In genomic region chr7:1536768-1537630, GRCh38 we compare ENCODE assay signal across 1 cellular context.
TF ChIP-seq lines count a peak whose summit lies in the region.

No MANE protein-coding gene starts in this region.

TF ChIP-seq in HEK293, 187 proteins besides CTCF, POLR2A, EP300 and RAD21 (continued from another document and continues in another):
- no peak for TF ChIP-seq ZNF391 (tag by site-specific recombination; IDR thresholded peaks at IDR 0.05; ENCODE audit: borderline replicate concordance, low read depth)
- TF ChIP-seq, protein P1, sequence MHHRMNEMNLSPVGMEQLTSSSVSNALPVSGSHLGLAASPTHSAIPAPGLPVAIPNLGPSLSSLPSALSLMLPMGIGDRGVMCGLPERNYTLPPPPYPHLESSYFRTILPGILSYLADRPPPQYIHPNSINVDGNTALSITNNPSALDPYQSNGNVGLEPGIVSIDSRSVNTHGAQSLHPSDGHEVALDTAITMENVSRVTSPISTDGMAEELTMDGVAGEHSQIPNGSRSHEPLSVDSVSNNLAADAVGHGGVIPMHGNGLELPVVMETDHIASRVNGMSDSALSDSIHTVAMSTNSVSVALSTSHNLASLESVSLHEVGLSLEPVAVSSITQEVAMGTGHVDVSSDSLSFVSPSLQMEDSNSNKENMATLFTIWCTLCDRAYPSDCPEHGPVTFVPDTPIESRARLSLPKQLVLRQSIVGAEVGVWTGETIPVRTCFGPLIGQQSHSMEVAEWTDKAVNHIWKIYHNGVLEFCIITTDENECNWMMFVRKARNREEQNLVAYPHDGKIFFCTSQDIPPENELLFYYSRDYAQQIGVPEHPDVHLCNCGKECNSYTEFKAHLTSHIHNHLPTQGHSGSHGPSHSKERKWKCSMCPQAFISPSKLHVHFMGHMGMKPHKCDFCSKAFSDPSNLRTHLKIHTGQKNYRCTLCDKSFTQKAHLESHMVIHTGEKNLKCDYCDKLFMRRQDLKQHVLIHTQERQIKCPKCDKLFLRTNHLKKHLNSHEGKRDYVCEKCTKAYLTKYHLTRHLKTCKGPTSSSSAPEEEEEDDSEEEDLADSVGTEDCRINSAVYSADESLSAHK (tag by site-specific recombination; IDR thresholded peaks at IDR 0.05) = no peak
- TF ChIP-seq REST (tag by site-specific recombination; IDR thresholded peaks at IDR 0.05) = no peak
- no peak for TF ChIP-seq TRIM28 (IDR thresholded peaks at IDR 0.05; ENCODE audit: borderline replicate concordance, low read length)
- TF ChIP-seq, protein P2, sequence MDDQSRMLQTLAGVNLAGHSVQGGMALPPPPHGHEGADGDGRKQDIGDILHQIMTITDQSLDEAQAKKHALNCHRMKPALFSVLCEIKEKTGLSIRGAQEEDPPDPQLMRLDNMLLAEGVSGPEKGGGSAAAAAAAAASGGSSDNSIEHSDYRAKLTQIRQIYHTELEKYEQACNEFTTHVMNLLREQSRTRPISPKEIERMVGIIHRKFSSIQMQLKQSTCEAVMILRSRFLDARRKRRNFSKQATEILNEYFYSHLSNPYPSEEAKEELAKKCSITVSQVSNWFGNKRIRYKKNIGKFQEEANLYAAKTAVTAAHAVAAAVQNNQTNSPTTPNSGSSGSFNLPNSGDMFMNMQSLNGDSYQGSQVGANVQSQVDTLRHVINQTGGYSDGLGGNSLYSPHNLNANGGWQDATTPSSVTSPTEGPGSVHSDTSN (CRISPR knock-in tag; IDR thresholded peaks at IDR 0.05) = no peak
- TF ChIP-seq ZNF2 (tag by site-specific recombination; IDR thresholded peaks at IDR 0.05) = no peak
- TF ChIP-seq ZNF701 (tag by site-specific recombination; IDR thresholded peaks at IDR 0.05) = no peak
- no peak for TF ChIP-seq ZNF544 (tag by site-specific recombination; IDR thresholded peaks at IDR 0.05)
- TF ChIP-seq BCL11B (tag by site-specific recombination; IDR thresholded peaks at IDR 0.05; ENCODE audit: low read depth) = no peak
- TF ChIP-seq ZNF37A (tag by site-specific recombination; IDR thresholded peaks at IDR 0.05) = no peak
- TF ChIP-seq ZNF48 (tag by site-specific recombination; IDR thresholded peaks at IDR 0.05) = no peak
- no peak for TF ChIP-seq ZNF658 (tag by site-specific recombination; IDR thresholded peaks at IDR 0.05)
- peak; percentile 31; the same call in 1 of the 2 replicates for TF ChIP-seq ZNF394 (tag by site-specific recombination; IDR thresholded peaks at IDR 0.05; ENCODE audit: borderline replicate concordance)
- TF ChIP-seq, protein P3, sequence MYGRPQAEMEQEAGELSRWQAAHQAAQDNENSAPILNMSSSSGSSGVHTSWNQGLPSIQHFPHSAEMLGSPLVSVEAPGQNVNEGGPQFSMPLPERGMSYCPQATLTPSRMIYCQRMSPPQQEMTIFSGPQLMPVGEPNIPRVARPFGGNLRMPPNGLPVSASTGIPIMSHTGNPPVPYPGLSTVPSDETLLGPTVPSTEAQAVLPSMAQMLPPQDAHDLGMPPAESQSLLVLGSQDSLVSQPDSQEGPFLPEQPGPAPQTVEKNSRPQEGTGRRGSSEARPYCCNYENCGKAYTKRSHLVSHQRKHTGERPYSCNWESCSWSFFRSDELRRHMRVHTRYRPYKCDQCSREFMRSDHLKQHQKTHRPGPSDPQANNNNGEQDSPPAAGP (tag by site-specific recombination; IDR thresholded peaks at IDR 0.05) = peak; percentile 87
- TF ChIP-seq ZNF121 (tag by site-specific recombination; IDR thresholded peaks at IDR 0.05) = no peak
- TF ChIP-seq, protein P4, sequence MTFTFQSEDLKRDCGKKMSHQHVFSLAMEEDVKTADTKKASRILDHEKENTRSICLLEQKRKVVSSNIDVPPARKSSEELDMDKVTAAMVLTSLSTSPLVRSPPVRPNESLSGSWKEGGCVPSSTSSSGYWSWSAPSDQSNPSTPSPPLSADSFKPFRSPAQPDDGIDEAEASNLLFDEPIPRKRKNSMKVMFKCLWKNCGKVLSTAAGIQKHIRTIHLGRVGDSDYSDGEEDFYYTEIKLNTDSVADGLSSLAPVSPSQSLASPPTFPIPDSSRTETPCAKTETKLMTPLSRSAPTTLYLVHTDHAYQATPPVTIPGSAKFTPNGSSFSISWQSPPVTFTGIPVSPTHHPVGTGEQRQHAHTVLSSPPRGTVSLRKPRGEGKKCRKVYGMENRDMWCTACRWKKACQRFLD (tag by site-specific recombination; IDR thresholded peaks at IDR 0.05) = no peak
- TF ChIP-seq ZNF292 (tag by site-specific recombination; IDR thresholded peaks at IDR 0.05; ENCODE audit: borderline replicate concordance, low read depth) = no peak
- TF ChIP-seq, protein P5, sequence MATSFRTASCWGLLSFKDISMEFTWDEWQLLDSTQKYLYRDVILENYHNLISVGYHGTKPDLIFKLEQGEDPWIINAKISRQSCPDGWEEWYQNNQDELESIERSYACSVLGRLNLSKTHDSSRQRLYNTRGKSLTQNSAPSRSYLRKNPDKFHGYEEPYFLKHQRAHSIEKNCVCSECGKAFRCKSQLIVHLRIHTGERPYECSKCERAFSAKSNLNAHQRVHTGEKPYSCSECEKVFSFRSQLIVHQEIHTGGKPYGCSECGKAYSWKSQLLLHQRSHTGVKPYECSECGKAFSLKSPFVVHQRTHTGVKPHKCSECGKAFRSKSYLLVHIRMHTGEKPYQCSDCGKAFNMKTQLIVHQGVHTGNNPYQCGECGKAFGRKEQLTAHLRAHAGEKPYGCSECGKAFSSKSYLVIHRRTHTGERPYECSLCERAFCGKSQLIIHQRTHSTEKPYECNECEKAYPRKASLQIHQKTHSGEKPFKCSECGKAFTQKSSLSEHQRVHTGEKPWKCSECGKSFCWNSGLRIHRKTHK (tag by site-specific recombination; IDR thresholded peaks at IDR 0.05) = no peak
- TF ChIP-seq ZFP41 (tag by site-specific recombination; IDR thresholded peaks at IDR 0.05; ENCODE audit: borderline replicate concordance) = no peak
- TF ChIP-seq ZNF510 (tag by site-specific recombination; IDR thresholded peaks at IDR 0.05; ENCODE audit: insufficient replicate concordance) = no peak
- no peak for TF ChIP-seq ZBTB7A (tag by site-specific recombination; IDR thresholded peaks at IDR 0.05; ENCODE audit: low read depth)
- no peak for TF ChIP-seq FEZF1 (tag by site-specific recombination; IDR thresholded peaks at IDR 0.05)
- TF ChIP-seq, protein P6, sequence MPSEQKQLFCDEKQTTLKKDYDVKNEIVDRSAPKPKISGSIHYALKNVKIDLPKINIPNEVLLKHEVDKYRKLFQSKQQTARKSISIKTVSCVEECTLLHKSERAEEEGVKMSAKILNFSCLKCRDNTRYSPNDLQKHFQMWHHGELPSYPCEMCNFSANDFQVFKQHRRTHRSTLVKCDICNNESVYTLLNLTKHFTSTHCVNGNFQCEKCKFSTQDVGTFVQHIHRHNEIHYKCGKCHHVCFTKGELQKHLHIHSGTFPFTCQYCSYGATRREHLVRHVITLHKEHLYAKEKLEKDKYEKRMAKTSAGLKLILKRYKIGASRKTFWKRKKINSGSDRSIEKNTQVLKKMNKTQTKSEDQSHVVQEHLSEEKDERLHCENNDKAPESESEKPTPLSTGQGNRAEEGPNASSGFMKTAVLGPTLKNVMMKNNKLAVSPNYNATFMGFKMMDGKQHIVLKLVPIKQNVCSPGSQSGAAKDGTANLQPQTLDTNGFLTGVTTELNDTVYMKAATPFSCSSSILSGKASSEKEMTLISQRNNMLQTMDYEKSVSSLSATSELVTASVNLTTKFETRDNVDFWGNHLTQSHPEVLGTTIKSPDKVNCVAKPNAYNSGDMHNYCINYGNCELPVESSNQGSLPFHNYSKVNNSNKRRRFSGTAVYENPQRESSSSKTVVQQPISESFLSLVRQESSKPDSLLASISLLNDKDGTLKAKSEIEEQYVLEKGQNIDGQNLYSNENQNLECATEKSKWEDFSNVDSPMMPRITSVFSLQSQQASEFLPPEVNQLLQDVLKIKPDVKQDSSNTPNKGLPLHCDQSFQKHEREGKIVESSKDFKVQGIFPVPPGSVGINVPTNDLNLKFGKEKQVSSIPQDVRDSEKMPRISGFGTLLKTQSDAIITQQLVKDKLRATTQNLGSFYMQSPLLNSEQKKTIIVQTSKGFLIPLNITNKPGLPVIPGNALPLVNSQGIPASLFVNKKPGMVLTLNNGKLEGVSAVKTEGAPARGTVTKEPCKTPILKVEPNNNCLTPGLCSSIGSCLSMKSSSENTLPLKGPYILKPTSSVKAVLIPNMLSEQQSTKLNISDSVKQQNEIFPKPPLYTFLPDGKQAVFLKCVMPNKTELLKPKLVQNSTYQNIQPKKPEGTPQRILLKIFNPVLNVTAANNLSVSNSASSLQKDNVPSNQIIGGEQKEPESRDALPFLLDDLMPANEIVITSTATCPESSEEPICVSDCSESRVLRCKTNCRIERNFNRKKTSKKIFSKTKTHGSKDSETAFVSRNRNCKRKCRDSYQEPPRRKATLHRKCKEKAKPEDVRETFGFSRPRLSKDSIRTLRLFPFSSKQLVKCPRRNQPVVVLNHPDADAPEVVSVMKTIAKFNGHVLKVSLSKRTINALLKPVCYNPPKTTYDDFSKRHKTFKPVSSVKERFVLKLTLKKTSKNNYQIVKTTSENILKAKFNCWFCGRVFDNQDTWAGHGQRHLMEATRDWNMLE (tag by site-specific recombination; conservative IDR thresholded peaks at IDR 0.05; ENCODE audit: low read depth) = no peak
- TF ChIP-seq ZBTB17 (tag by site-specific recombination; IDR thresholded peaks at IDR 0.05) = no peak
- TF ChIP-seq SCRT1 (tag by site-specific recombination; IDR thresholded peaks at IDR 0.05; ENCODE audit: borderline replicate concordance) = no peak
- TF ChIP-seq ZNF621 (tag by site-specific recombination; IDR thresholded peaks at IDR 0.05) = no peak
- TF ChIP-seq, protein P7, sequence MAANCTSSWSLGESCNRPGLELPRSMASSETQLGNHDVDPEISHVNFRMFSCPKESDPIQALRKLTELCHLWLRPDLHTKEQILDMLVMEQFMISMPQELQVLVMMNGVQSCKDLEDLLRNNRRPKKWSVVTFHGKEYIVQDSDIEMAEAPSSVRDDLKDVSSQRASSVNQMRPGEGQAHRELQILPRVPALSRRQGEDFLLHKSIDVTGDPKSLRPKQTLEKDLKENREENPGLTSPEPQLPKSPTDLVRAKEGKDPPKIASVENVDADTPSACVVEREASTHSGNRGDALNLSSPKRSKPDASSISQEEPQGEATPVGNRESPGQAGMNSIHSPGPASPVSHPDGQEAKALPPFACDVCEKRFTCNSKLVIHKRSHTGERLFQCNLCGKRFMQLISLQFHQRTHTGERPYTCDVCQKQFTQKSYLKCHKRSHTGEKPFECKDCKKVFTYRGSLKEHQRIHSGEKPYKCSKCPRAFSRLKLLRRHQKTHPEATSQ (tag by site-specific recombination; IDR thresholded peaks at IDR 0.05) = no peak
- TF ChIP-seq ZNF76 (tag by site-specific recombination; IDR thresholded peaks at IDR 0.05; ENCODE audit: borderline replicate concordance, low read depth) = no peak; the same call in 1 of the 2 replicates
- peak; percentile 82 for TF ChIP-seq KLF8 (tag by site-specific recombination; IDR thresholded peaks at IDR 0.05)
- TF ChIP-seq KLF7 (tag by site-specific recombination; IDR thresholded peaks at IDR 0.05; ENCODE audit: borderline replicate concordance) = no peak
- no peak for TF ChIP-seq ZNF146 (tag by site-specific recombination; IDR thresholded peaks at IDR 0.05)
- no peak for TF ChIP-seq PRDM10 (tag by site-specific recombination; IDR thresholded peaks at IDR 0.05)
- peak; percentile 90 for TF ChIP-seq OSR2 (tag by site-specific recombination; IDR thresholded peaks at IDR 0.05)
- TF ChIP-seq, protein P8, sequence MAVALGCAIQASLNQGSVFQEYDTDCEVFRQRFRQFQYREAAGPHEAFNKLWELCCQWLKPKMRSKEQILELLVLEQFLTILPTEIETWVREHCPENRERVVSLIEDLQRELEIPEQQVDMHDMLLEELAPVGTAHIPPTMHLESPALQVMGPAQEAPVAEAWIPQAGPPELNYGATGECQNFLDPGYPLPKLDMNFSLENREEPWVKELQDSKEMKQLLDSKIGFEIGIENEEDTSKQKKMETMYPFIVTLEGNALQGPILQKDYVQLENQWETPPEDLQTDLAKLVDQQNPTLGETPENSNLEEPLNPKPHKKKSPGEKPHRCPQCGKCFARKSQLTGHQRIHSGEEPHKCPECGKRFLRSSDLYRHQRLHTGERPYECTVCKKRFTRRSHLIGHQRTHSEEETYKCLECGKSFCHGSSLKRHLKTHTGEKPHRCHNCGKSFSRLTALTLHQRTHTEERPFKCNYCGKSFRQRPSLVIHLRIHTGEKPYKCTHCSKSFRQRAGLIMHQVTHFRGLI (tag by site-specific recombination; IDR thresholded peaks at IDR 0.05) = no peak
